ENCODE assay signal across 1 cellular context in the genomic region with DNA sequence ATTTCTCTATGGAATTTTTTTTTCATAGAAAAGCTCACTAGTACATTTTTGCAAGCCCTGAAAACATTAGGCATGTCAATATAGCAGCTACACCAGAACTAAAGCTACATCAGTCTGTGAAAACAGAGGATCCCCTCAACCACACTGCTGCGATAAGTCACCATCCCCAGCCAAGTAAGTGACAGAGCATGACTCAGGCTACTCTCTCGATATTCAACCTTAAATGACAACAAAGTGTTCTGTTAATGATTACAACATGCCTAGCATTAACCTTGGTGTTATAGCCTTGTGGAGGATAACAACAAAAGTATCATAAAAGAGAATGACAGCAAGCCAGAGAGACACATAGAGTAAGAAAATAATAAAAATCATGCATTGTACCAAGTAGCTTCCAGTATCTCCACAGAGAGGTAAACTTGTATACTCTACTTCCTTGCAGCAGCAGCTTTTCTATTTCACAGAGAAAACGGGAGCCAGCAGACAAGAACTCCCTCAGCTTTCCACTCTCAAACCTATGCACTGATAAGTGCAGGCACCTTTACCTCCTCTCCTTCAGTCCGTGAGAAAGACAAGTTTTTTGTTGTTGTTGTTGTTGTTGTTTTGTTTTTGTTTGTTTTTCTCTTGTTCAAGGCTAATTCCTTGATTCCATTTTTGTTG.
TF ChIP-seq lines count a peak whose summit lies in the region.

No MANE protein-coding gene starts in this region.

TF ChIP-seq in IMR-90, 13 proteins besides CTCF, POLR2A, EP300 and RAD21:
- TF ChIP-seq MAZ (IDR thresholded peaks at IDR 0.05; ENCODE audit: borderline replicate concordance, low read depth, low read length) (no peak), FOS (IDR thresholded peaks at IDR 0.05; ENCODE audit: low read depth, low read length) (no peak), NFE2L2 (IDR thresholded peaks at IDR 0.05; ENCODE audit: low read depth, low read length) (no peak), CHD1 (IDR thresholded peaks at IDR 0.05; ENCODE audit: low read depth, low read length) (no peak), BHLHE40 (IDR thresholded peaks at IDR 0.05; ENCODE audit: low read depth, low read length) (no peak), RCOR1 (IDR thresholded peaks at IDR 0.05; ENCODE audit: insufficient replicate concordance, low read length) (no peak), CEBPB (IDR thresholded peaks at IDR 0.05; ENCODE audit: low read depth, low read length) (no peak), RFX5 (IDR thresholded peaks at IDR 0.05; ENCODE audit: low read depth, low read length) (no peak), MAFK (IDR thresholded peaks at IDR 0.05; ENCODE audit: low read depth, low read length) (no peak), MXI1 (IDR thresholded peaks at IDR 0.05; ENCODE audit: borderline replicate concordance, low read depth, low read length) (no peak), SMC3 (IDR thresholded peaks at IDR 0.05; ENCODE audit: low read depth, low read length) (no peak)
- TF ChIP-seq, protein P1, sequence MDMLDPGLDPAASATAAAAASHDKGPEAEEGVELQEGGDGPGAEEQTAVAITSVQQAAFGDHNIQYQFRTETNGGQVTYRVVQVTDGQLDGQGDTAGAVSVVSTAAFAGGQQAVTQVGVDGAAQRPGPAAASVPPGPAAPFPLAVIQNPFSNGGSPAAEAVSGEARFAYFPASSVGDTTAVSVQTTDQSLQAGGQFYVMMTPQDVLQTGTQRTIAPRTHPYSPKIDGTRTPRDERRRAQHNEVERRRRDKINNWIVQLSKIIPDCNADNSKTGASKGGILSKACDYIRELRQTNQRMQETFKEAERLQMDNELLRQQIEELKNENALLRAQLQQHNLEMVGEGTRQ (IDR thresholded peaks at IDR 0.05; ENCODE audit: low read depth, low read length) = no peak
- TF ChIP-seq, protein P2, sequence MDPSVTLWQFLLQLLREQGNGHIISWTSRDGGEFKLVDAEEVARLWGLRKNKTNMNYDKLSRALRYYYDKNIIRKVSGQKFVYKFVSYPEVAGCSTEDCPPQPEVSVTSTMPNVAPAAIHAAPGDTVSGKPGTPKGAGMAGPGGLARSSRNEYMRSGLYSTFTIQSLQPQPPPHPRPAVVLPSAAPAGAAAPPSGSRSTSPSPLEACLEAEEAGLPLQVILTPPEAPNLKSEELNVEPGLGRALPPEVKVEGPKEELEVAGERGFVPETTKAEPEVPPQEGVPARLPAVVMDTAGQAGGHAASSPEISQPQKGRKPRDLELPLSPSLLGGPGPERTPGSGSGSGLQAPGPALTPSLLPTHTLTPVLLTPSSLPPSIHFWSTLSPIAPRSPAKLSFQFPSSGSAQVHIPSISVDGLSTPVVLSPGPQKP (IDR thresholded peaks at IDR 0.05; ENCODE audit: borderline replicate concordance, low read depth, low read length) = no peak
